In genomic region chr2:182625814-182626213, GRCh38 we compare ENCODE assay signal across 18 cellular contexts.
DNase-seq lines count a peak whose midpoint lies in the region; TF ChIP-seq lines count a peak whose summit lies in the region.
"Had no signal": no experiment of that assay in that cellular context is flagged by ENCODE, and none has a peak within 500 bp of the region (broad histone marks: within the 10 kb centered on the region; RNA-seq: fewer than 3 reads in every experiment).

No MANE protein-coding gene starts in this region.

- H3K4me3 ChIP-seq in PC-9 (no peak overlapping the region), mesendoderm (ENCODE audit: low read length) (no peak overlapping the region)
- H3K4me3 ChIP-seq: esophagus muscularis mucosa, left ventricle myocardium inferior, SK-N-MC, testis had no signal

- H2BK12ac ChIP-seq in H9 (ENCODE audit: insufficient read length, low read depth, low read length): no peak overlapping the region

- no peaks in the 10 kb centered on the region for H3K23me2 ChIP-seq in H9 (ENCODE audit: insufficient read length, low read depth, low read length, poor library complexity, severe bottlenecking)

- H4K5ac ChIP-seq in H9 (ENCODE audit: insufficient read length, low read depth, low read length) (no peak overlapping the region), mesendoderm (ENCODE audit: low read length) (no peak overlapping the region)

- H3K9me3 ChIP-seq in H9 (ENCODE audit: control insufficient read depth, low read depth, low read length) (no peaks in the 10 kb centered on the region), PC-9 (ENCODE audit: insufficient read depth, low read depth) (no peaks in the 10 kb centered on the region)
- H3K9me3 ChIP-seq: BE2C, esophagus muscularis mucosa, left ventricle myocardium inferior, testis had no signal

- H3K27me3 ChIP-seq in H9 (ENCODE audit: insufficient read depth, low read length) (no peaks in the 10 kb centered on the region), PC-9 (ENCODE audit: insufficient read depth, low read depth) (no peaks in the 10 kb centered on the region), mesendoderm (ENCODE audit: insufficient read depth, low read length, poor library complexity) (no peaks in the 10 kb centered on the region)
- H3K27me3 ChIP-seq: BE2C, esophagus muscularis mucosa, testis had no signal

- H3K23ac ChIP-seq in H9 (ENCODE audit: insufficient read length, low read depth, low read length) (no peak overlapping the region), mesendoderm (ENCODE audit: low read length) (no peak overlapping the region)

- TF ChIP-seq CTCF in H9 (conservative IDR thresholded peaks at IDR 0.05) (no peak), PC-9 (conservative IDR thresholded peaks at IDR 0.05) (no peak), nephron progenitor cell (IDR thresholded peaks at IDR 0.05) (no peak)

- DNase-seq in H9 (peak; percentile 57), NCI-H2029 treated with DMSO at 0.1 percent for 48 hours (lab: John Stamatoyannopoulos, UW) (peak; percentile 75), PC-9 (peak; percentile 38 to 40), nephron progenitor cell (no peak), medulla oblongata (ENCODE audit: extremely low spot score) (no peak), mesendoderm (no peak)
- DNase-seq in effector CD4-positive, alpha-beta T cell: no peak
- DNase-seq: activated CD8-positive, alpha-beta T cell treated with anti-CD3 and anti-CD28 coated beads for 36 hours; amygdala; BE2C; head of caudate nucleus; left ventricle myocardium inferior; naive B cell; NCI-H1694; testis had no signal

- no peaks in the 10 kb centered on the region for H3F3A ChIP-seq in PC-9 (ENCODE audit: insufficient read depth, low read depth)

- H4K20me1 ChIP-seq in H9 (ENCODE audit: control insufficient read depth, insufficient read depth, insufficient read length): no peaks in the 10 kb centered on the region
- H4K20me1 ChIP-seq in PC-9 (ENCODE audit: insufficient read depth): no peaks in the 10 kb centered on the region

- POLR2A ChIA-PET in PC-9 (lab: Charles Lee; ENCODE audit: unreplicated experiment): interaction anchor here (0.6 kb wide), 2 partner anchors 44 to 426 kb away, joined by 3 read pairs; no protein-coding TSS in a partner anchor

- intact Hi-C loops in PC-9 (cut with micrococcal nuclease; ENCODE audit: unreplicated experiment): no loop called here

- H3K14ac ChIP-seq in H9 (ENCODE audit: insufficient read depth, low read length): no peak overlapping the region

- no peak overlapping the region for H2BK120ac ChIP-seq in H9 (ENCODE audit: low read depth, low read length, poor library complexity, severe bottlenecking)
- no peak overlapping the region for H2BK120ac ChIP-seq in mesendoderm (ENCODE audit: low read depth, low read length)

- H3K9ac ChIP-seq in H9 (ENCODE audit: extremely low read depth, insufficient read length, low read length): no peak overlapping the region
- no peak overlapping the region for H3K9ac ChIP-seq in mesendoderm (ENCODE audit: low read length)

- no peak overlapping the region for H2BK5ac ChIP-seq in H9 (ENCODE audit: insufficient read length, low read length)
- no peak overlapping the region for H2BK5ac ChIP-seq in mesendoderm (ENCODE audit: low read length)

- no peak overlapping the region for H2AFZ ChIP-seq in H9 (ENCODE audit: low read length)
- no peak overlapping the region; the same call in 1 of the 2 replicates for H2AFZ ChIP-seq in PC-9

- H2BK20ac ChIP-seq in H9 (ENCODE audit: low read depth, low read length, poor library complexity, severe bottlenecking): no peak overlapping the region

- H3K79me2 ChIP-seq in H9 (ENCODE audit: insufficient read depth, low read length): no peaks in the 10 kb centered on the region
- no peaks in the 10 kb centered on the region for H3K79me2 ChIP-seq in PC-9 (ENCODE audit: low read depth)
- H3K79me2 ChIP-seq in mesendoderm (ENCODE audit: control insufficient read depth, insufficient read depth, low read length): no peaks in the 10 kb centered on the region

- no peak overlapping the region for H3K4me3 Mint-ChIP-seq in H9
- no peak overlapping the region for H3K4me3 Mint-ChIP-seq in nephron progenitor cell
- H3K4me3 Mint-ChIP-seq: activated CD8-positive, alpha-beta T cell treated with anti-CD3 and anti-CD28 coated beads for 36 hours; IgD-negative memory B cell; naive B cell had no signal

- no peak overlapping the region for H4K91ac ChIP-seq in H9 (ENCODE audit: insufficient read length, low read depth, low read length)

- H3K36me3 ChIP-seq in PC-9 (ENCODE audit: low read depth): no peaks in the 10 kb centered on the region
- H3K36me3 ChIP-seq in mesendoderm (ENCODE audit: control insufficient read depth, insufficient read depth, low read length): no peaks in the 10 kb centered on the region
- H3K36me3 ChIP-seq: BE2C, esophagus muscularis mucosa, left ventricle myocardium inferior had no signal

- H4K8ac ChIP-seq in H9 (replicated peaks; ENCODE audit: insufficient read length, low read depth, low read length) (no peak overlapping the region), mesendoderm (ENCODE audit: low read depth, low read length) (no peak overlapping the region)

- no peaks in the 10 kb centered on the region for H3K36me3 Mint-ChIP-seq in H9 (ENCODE audit: insufficient read depth in 1 of 3, low read depth in 3 of 3)
- H3K36me3 Mint-ChIP-seq in nephron progenitor cell (ENCODE audit: low read depth): no peaks in the 10 kb centered on the region
- H3K36me3 Mint-ChIP-seq: IgD-negative memory B cell, naive B cell had no signal

- no peaks in the 10 kb centered on the region for H3K27me3 Mint-ChIP-seq in H9 (ENCODE audit: low read depth)
- no peaks in the 10 kb centered on the region for H3K27me3 Mint-ChIP-seq in nephron progenitor cell (ENCODE audit: low read depth, poor library complexity)
- H3K27me3 Mint-ChIP-seq: IgD-negative memory B cell had no signal

- no peaks in the 10 kb centered on the region for H3K79me1 ChIP-seq in H9 (ENCODE audit: insufficient read depth, low read depth, low read length, poor library complexity, severe bottlenecking)
- H3K79me1 ChIP-seq in mesendoderm (ENCODE audit: low read length): no peaks in the 10 kb centered on the region

- no peak overlapping the region for H2AK5ac ChIP-seq in H9 (ENCODE audit: insufficient read length, low read length)
- no peak overlapping the region for H2AK5ac ChIP-seq in mesendoderm (ENCODE audit: low read length)

- peak overlapping the region; percentile 66 to 86 (median 81); a peak in 3 of 7 replicates for H3K27ac Mint-ChIP-seq in H9
- peak overlapping the region; percentile 47 for H3K27ac Mint-ChIP-seq in nephron progenitor cell
- H3K27ac Mint-ChIP-seq: activated CD8-positive, alpha-beta T cell treated with anti-CD3 and anti-CD28 coated beads for 36 hours; IgD-negative memory B cell had no signal

- CTCF ChIA-PET in PC-9 (lab: Charles Lee): no interaction called here

- H3K4me1 ChIP-seq in H9 (ENCODE audit: insufficient read depth, low read length): peaks cover 7% of the 10 kb centered on the region
- no peaks in the 10 kb centered on the region for H3K4me1 ChIP-seq in PC-9 (replicated peaks; ENCODE audit: insufficient read depth)
- H3K4me1 ChIP-seq in mesendoderm (ENCODE audit: control insufficient read depth, low read depth, low read length): no peaks in the 10 kb centered on the region
- H3K4me1 ChIP-seq: BE2C, testis had no signal

- BruUV-seq in PC-9 (replicated peaks; lab: Mats Ljungman, UMichigan): no TSS peak

- no CpG with 5 or more reads among the region's 1 CpG for WGBS in H9 (ENCODE audit: extremely low coverage, insufficient read length, low lambda C conversion rate)
- WGBS in mesendoderm (ENCODE audit: extremely low coverage, insufficient coverage, low lambda C conversion rate): no CpG with 5 or more reads among the region's 1 CpG

- H3K4me1 Mint-ChIP-seq in H9 (peaks cover 42 to 58% of the 10 kb centered on the region in 2 experiments), nephron progenitor cell (no peaks in the 10 kb centered on the region)
- H3K4me1 Mint-ChIP-seq: IgD-negative memory B cell, naive B cell had no signal

- H3K4me2 ChIP-seq in H9 (ENCODE audit: insufficient read depth, insufficient read length, low read length) (no peak overlapping the region), PC-9 (no peak overlapping the region), mesendoderm (ENCODE audit: low read length) (no peak overlapping the region)

- H3K27ac ChIP-seq in H9 (ENCODE audit: insufficient read length, low read depth, low read length): no peak overlapping the region
- no peak overlapping the region for H3K27ac ChIP-seq in PC-9
- no peak overlapping the region for H3K27ac ChIP-seq in mesendoderm (ENCODE audit: low read depth, low read length)
- H3K27ac ChIP-seq: esophagus muscularis mucosa, left ventricle myocardium inferior, SK-N-MC, testis had no signal

- no peaks in the 10 kb centered on the region for H3K9me3 Mint-ChIP-seq in H9
- H3K9me3 Mint-ChIP-seq in nephron progenitor cell: no peaks in the 10 kb centered on the region
- H3K9me3 Mint-ChIP-seq: activated CD8-positive, alpha-beta T cell treated with anti-CD3 and anti-CD28 coated beads for 36 hours; IgD-negative memory B cell; naive B cell had no signal

- H3K56ac ChIP-seq in H9 (ENCODE audit: insufficient read length, low read depth, low read length) (no peak overlapping the region), mesendoderm (ENCODE audit: low read length) (no peak overlapping the region)

- H2BK15ac ChIP-seq in H9 (ENCODE audit: low read depth, low read length) (no peak overlapping the region), mesendoderm (replicated peaks; ENCODE audit: low read depth) (no peak overlapping the region)

- no peaks in the 10 kb centered on the region for H3K9me2 ChIP-seq in PC-9 (ENCODE audit: insufficient read depth)

- H3K4ac ChIP-seq in H9 (ENCODE audit: low read depth, low read length) (no peak overlapping the region), mesendoderm (ENCODE audit: low read depth, low read length) (no peak overlapping the region)

- H3T11ph ChIP-seq in H9 (ENCODE audit: low read length): no peak overlapping the region

- H3K18ac ChIP-seq in H9 (ENCODE audit: insufficient read length, low read depth, low read length) (no peak overlapping the region), mesendoderm (ENCODE audit: low read length) (no peak overlapping the region)

Comparison
In these comparisons a context has a peak if more than half of its experiments do, and no peak if none do; other contexts are left out.
1. DNase-seq: peak in H9 (single experiment), NCI-H2029 treated with DMSO at 0.1 percent for 48 hours (single experiment) and PC-9 (2 of 2); none in nephron progenitor cell (single experiment), medulla oblongata (single experiment), effector CD4-positive, alpha-beta T cell (single experiment) and mesendoderm (single experiment).